ENCODE assay signal across 2 cellular contexts in the genomic region with DNA sequence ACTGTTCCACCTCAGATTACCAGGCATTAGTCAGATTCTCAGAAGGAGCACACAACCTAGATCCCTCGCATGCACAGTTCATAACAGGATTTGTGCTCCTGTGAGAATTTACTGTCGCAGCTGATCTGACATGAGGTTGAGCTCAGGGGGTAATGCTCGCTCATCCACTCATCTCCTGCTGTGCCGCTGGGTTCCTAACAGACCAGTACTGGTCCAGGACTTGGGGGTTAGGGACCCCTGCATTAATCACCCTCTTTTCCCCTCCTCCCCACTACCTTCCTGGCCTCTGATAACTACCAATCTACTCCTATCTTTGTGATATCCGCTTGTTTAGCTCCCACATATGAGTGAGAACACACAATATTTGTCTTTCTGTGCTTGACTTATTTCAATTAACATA.
TF ChIP-seq lines count a peak whose summit lies in the region.

No MANE protein-coding gene starts in this region.

TF ChIP-seq in GM23338, 12 proteins besides CTCF, POLR2A, EP300 and RAD21 (continued from another document):
- TF ChIP-seq, protein P1, sequence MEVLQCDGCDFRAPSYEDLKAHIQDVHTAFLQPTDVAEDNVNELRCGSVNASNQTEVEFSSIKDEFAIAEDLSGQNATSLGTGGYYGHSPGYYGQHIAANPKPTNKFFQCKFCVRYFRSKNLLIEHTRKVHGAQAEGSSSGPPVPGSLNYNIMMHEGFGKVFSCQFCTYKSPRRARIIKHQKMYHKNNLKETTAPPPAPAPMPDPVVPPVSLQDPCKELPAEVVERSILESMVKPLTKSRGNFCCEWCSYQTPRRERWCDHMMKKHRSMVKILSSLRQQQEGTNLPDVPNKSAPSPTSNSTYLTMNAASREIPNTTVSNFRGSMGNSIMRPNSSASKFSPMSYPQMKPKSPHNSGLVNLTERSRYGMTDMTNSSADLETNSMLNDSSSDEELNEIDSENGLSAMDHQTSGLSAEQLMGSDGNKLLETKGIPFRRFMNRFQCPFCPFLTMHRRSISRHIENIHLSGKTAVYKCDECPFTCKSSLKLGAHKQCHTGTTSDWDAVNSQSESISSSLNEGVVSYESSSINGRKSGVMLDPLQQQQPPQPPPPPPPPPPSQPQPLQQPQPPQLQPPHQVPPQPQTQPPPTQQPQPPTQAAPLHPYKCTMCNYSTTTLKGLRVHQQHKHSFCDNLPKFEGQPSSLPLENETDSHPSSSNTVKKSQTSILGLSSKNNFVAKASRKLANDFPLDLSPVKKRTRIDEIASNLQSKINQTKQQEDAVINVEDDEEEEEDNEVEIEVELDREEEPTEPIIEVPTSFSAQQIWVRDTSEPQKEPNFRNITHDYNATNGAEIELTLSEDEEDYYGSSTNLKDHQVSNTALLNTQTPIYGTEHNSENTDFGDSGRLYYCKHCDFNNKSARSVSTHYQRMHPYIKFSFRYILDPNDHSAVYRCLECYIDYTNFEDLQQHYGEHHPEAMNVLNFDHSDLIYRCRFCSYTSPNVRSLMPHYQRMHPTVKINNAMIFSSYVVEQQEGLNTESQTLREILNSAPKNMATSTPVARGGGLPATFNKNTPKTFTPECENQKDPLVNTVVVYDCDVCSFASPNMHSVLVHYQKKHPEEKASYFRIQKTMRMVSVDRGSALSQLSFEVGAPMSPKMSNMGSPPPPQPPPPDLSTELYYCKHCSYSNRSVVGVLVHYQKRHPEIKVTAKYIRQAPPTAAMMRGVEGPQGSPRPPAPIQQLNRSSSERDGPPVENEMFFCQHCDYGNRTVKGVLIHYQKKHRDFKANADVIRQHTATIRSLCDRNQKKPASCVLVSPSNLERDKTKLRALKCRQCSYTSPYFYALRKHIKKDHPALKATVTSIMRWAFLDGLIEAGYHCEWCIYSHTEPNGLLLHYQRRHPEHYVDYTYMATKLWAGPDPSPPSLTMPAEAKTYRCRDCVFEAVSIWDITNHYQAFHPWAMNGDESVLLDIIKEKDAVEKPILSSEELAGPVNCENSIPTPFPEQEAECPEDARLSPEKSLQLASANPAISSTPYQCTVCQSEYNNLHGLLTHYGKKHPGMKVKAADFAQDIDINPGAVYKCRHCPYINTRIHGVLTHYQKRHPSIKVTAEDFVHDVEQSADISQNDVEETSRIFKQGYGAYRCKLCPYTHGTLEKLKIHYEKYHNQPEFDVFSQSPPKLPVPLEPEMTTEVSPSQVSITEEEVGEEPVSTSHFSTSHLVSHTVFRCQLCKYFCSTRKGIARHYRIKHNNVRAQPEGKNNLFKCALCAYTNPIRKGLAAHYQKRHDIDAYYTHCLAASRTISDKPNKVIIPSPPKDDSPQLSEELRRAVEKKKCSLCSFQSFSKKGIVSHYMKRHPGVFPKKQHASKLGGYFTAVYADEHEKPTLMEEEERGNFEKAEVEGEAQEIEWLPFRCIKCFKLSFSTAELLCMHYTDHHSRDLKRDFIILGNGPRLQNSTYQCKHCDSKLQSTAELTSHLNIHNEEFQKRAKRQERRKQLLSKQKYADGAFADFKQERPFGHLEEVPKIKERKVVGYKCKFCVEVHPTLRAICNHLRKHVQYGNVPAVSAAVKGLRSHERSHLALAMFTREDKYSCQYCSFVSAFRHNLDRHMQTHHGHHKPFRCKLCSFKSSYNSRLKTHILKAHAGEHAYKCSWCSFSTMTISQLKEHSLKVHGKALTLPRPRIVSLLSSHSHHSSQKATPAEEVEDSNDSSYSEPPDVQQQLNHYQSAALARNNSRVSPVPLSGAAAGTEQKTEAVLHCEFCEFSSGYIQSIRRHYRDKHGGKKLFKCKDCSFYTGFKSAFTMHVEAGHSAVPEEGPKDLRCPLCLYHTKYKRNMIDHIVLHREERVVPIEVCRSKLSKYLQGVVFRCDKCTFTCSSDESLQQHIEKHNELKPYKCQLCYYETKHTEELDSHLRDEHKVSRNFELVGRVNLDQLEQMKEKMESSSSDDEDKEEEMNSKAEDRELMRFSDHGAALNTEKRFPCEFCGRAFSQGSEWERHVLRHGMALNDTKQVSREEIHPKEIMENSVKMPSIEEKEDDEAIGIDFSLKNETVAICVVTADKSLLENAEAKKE (CRISPR knock-in tag; IDR thresholded peaks at IDR 0.05) = no peak
- TF ChIP-seq, protein P2, sequence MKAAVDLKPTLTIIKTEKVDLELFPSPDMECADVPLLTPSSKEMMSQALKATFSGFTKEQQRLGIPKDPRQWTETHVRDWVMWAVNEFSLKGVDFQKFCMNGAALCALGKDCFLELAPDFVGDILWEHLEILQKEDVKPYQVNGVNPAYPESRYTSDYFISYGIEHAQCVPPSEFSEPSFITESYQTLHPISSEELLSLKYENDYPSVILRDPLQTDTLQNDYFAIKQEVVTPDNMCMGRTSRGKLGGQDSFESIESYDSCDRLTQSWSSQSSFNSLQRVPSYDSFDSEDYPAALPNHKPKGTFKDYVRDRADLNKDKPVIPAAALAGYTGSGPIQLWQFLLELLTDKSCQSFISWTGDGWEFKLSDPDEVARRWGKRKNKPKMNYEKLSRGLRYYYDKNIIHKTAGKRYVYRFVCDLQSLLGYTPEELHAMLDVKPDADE (IDR thresholded peaks at IDR 0.05) = no peak
- TF ChIP-seq EZH2phosphoT487 (IDR thresholded peaks at IDR 0.05; ENCODE audit: unreplicated experiment) (no peak), ZNF331 (CRISPR knock-in tag; IDR thresholded peaks at IDR 0.05; ENCODE audit: low read depth) (no peak), EZH2 (IDR thresholded peaks at IDR 0.05; ENCODE audit: low read depth, unreplicated experiment) (no peak), JUNB (IDR thresholded peaks at IDR 0.05; ENCODE audit: unreplicated experiment) (no peak)
- TF ChIP-seq, protein P3, sequence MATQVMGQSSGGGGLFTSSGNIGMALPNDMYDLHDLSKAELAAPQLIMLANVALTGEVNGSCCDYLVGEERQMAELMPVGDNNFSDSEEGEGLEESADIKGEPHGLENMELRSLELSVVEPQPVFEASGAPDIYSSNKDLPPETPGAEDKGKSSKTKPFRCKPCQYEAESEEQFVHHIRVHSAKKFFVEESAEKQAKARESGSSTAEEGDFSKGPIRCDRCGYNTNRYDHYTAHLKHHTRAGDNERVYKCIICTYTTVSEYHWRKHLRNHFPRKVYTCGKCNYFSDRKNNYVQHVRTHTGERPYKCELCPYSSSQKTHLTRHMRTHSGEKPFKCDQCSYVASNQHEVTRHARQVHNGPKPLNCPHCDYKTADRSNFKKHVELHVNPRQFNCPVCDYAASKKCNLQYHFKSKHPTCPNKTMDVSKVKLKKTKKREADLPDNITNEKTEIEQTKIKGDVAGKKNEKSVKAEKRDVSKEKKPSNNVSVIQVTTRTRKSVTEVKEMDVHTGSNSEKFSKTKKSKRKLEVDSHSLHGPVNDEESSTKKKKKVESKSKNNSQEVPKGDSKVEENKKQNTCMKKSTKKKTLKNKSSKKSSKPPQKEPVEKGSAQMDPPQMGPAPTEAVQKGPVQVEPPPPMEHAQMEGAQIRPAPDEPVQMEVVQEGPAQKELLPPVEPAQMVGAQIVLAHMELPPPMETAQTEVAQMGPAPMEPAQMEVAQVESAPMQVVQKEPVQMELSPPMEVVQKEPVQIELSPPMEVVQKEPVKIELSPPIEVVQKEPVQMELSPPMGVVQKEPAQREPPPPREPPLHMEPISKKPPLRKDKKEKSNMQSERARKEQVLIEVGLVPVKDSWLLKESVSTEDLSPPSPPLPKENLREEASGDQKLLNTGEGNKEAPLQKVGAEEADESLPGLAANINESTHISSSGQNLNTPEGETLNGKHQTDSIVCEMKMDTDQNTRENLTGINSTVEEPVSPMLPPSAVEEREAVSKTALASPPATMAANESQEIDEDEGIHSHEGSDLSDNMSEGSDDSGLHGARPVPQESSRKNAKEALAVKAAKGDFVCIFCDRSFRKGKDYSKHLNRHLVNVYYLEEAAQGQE (IDR thresholded peaks at IDR 0.05; ENCODE audit: unreplicated experiment) = no peak
TF ChIP-seq in GM23338: peak in this region for 0.

TF ChIP-seq in WTC11, 78 proteins besides CTCF, POLR2A, EP300 and RAD21 (continued from another document):
- TF ChIP-seq, protein P4, sequence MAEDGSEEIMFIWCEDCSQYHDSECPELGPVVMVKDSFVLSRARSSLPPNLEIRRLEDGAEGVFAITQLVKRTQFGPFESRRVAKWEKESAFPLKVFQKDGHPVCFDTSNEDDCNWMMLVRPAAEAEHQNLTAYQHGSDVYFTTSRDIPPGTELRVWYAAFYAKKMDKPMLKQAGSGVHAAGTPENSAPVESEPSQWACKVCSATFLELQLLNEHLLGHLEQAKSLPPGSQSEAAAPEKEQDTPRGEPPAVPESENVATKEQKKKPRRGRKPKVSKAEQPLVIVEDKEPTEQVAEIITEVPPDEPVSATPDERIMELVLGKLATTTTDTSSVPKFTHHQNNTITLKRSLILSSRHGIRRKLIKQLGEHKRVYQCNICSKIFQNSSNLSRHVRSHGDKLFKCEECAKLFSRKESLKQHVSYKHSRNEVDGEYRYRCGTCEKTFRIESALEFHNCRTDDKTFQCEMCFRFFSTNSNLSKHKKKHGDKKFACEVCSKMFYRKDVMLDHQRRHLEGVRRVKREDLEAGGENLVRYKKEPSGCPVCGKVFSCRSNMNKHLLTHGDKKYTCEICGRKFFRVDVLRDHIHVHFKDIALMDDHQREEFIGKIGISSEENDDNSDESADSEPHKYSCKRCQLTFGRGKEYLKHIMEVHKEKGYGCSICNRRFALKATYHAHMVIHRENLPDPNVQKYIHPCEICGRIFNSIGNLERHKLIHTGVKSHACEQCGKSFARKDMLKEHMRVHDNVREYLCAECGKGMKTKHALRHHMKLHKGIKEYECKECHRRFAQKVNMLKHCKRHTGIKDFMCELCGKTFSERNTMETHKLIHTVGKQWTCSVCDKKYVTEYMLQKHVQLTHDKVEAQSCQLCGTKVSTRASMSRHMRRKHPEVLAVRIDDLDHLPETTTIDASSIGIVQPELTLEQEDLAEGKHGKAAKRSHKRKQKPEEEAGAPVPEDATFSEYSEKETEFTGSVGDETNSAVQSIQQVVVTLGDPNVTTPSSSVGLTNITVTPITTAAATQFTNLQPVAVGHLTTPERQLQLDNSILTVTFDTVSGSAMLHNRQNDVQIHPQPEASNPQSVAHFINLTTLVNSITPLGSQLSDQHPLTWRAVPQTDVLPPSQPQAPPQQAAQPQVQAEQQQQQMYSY (CRISPR knock-in tag; IDR thresholded peaks at IDR 0.05) = no peak
- TF ChIP-seq GABPB1 (CRISPR knock-in tag; IDR thresholded peaks at IDR 0.05) = no peak
